ENCODE assay signal across 8 cellular contexts in genomic region chr4:2290974-2291704, GRCh38. TPM values are rescaled to one million over a fixed set of nuclear protein-coding genes. Genes with fewer than 3 reads are reported as not detected.
DNase-seq lines count a peak whose midpoint lies in the region; ATAC-seq lines count a peak whose summit lies in the region.

No MANE protein-coding gene starts in this region.

- peak; percentile 95 for ATAC-seq in activated CD8-positive, alpha-beta T cell treated with anti-CD3 and anti-CD28 coated beads, Interleukin-2, amount 10 ng/mL, durations not matched to agents 7 days and 5 days
- ATAC-seq in GM18873 (IDR thresholded peaks at IDR 0.05; ENCODE audit: low FRiP score, unreplicated experiment) (no peak), HG03520 (IDR thresholded peaks at IDR 0.05; ENCODE audit: unreplicated experiment) (no peak), HG03378 (IDR thresholded peaks at IDR 0.05; ENCODE audit: unreplicated experiment) (no peak)

- DNase-seq in activated CD8-positive, alpha-beta T cell treated with anti-CD3 and anti-CD28 coated beads, Interleukin-2, amount 10 ng/mL, durations not matched to agents 7 days and 5 days, result peak; percentile 89
- peak in 39 of 42 donors; percentile 8 to 80 (median 47) for DNase-seq in head of caudate nucleus
- peak; percentile 48 for DNase-seq in stimulated activated CD8-positive, alpha-beta memory T cell treated with anti-CD3 and anti-CD28 coated beads, Interleukin-4, amount 100 ng/mL, for 24 hours (ENCODE audit: low read depth)
- DNase-seq in NCI-H1417 (lab: John Stamatoyannopoulos, UW), result no peak

- H3K4me1 Mint-ChIP-seq in IgD-negative memory B cell, result peaks cover 4 to 11% (median 7%) of the 10 kb centered on the region in 3 donors
- peaks cover 52% of the 10 kb centered on the region for H3K4me1 Mint-ChIP-seq in activated CD8-positive, alpha-beta T cell treated with anti-CD3 and anti-CD28 coated beads, Interleukin-2, amount 10 ng/mL, durations not matched to agents 7 days and 5 days (ENCODE audit: low read depth)

- POLR2A ChIA-PET in activated CD8-positive, alpha-beta T cell treated with anti-CD3 and anti-CD28 coated beads, Interleukin-2, amount 10 ng/mL, durations not matched to agents 7 days and 5 days (lab: Charles Lee), result interaction anchor here (0.5 to 3.4 kb wide), 8 partner anchors 9 to 1512 kb away, joined by 3 to 13 read pairs (median 4); partner anchors contain the start of genes CFAP99, HAUS3, POLN and RNF4

- intact Hi-C loops in head of caudate nucleus (cut with DNase I), result no loop called here

- H3K4me3 Mint-ChIP-seq in IgD-negative memory B cell, result peak overlapping the region; percentile 7 to 93 (median 62)
- peak overlapping the region; percentile 38 for H3K4me3 Mint-ChIP-seq in activated CD8-positive, alpha-beta T cell treated with anti-CD3 and anti-CD28 coated beads, Interleukin-2, amount 10 ng/mL, durations not matched to agents 7 days and 5 days

- H3K27me3 Mint-ChIP-seq in IgD-negative memory B cell, result peaks cover 2% of the 10 kb centered on the region
- H3K27me3 Mint-ChIP-seq in activated CD8-positive, alpha-beta T cell treated with anti-CD3 and anti-CD28 coated beads, Interleukin-2, amount 10 ng/mL, durations not matched to agents 7 days and 5 days (ENCODE audit: low read depth), result peaks cover 6% of the 10 kb centered on the region

- peaks cover 5% of the 10 kb centered on the region for H3K36me3 Mint-ChIP-seq in IgD-negative memory B cell
- peaks cover 3% of the 10 kb centered on the region for H3K36me3 Mint-ChIP-seq in activated CD8-positive, alpha-beta T cell treated with anti-CD3 and anti-CD28 coated beads, Interleukin-2, amount 10 ng/mL, durations not matched to agents 7 days and 5 days (ENCODE audit: low read depth)

- H3K9me3 Mint-ChIP-seq in IgD-negative memory B cell, result peaks cover 0 to 2% (median 0%) of the 10 kb centered on the region in 3 donors
- peaks cover 3% of the 10 kb centered on the region for H3K9me3 Mint-ChIP-seq in activated CD8-positive, alpha-beta T cell treated with anti-CD3 and anti-CD28 coated beads, Interleukin-2, amount 10 ng/mL, durations not matched to agents 7 days and 5 days (ENCODE audit: insufficient read depth)

- CTCF ChIA-PET in activated CD8-positive, alpha-beta T cell treated with anti-CD3 and anti-CD28 coated beads, Interleukin-2, amount 10 ng/mL, durations not matched to agents 7 days and 5 days (lab: Charles Lee), result interaction anchor here (0.9 to 1.3 kb wide), 4 partner anchors 11 to 64 kb away, joined by 3 read pairs; partner anchors contain the start of gene MXD4

- peak overlapping the region in 2 of 3 donors; percentile 88 to 91 for H3K27ac Mint-ChIP-seq in IgD-negative memory B cell
- H3K27ac Mint-ChIP-seq in activated CD8-positive, alpha-beta T cell treated with anti-CD3 and anti-CD28 coated beads, Interleukin-2, amount 10 ng/mL, durations not matched to agents 7 days and 5 days, result peak overlapping the region; percentile 86

RNA-seq across cellular contexts. Expression of gene MXD4, which starts 29.2 kb away (rescaled TPM):
- polyA plus RNA-seq in IgD-negative memory B cell, result 31.1 TPM
- 1 to 10 TPM; 5.9 to 6.9 TPM for total RNA-seq in activated CD8-positive, alpha-beta T cell treated with anti-CD3 and anti-CD28 coated beads, Interleukin-2, amount 10 ng/mL, durations not matched to agents 7 days and 5 days

RNA-seq across cellular contexts. Expression of gene HAUS3, which starts 49.2 kb away (rescaled TPM):
- polyA plus RNA-seq in IgD-negative memory B cell, result 21.7 TPM
- total RNA-seq in activated CD8-positive, alpha-beta T cell treated with anti-CD3 and anti-CD28 coated beads, Interleukin-2, amount 10 ng/mL, durations not matched to agents 7 days and 5 days, result 10 to 100 TPM; 22.0 to 25.8 TPM

RNA-seq across cellular contexts. Expression of gene POLN, which starts 49.2 kb away (rescaled TPM):
- polyA plus RNA-seq in IgD-negative memory B cell, result 0.09 TPM
- total RNA-seq in activated CD8-positive, alpha-beta T cell treated with anti-CD3 and anti-CD28 coated beads, Interleukin-2, amount 10 ng/mL, durations not matched to agents 7 days and 5 days, result 1 to 10 TPM; 2.4 to 2.5 TPM

Comparison
In these comparisons a context has a peak if more than half of its experiments do, and no peak if none do; other contexts are left out.
1. DNase-seq: peak in activated CD8-positive, alpha-beta T cell treated with anti-CD3 and anti-CD28 coated beads, Interleukin-2, amount 10 ng/mL, durations not matched to agents 7 days and 5 days (single experiment), head of caudate nucleus (39 of 42) and stimulated activated CD8-positive, alpha-beta memory T cell treated with anti-CD3 and anti-CD28 coated beads, Interleukin-4, amount 100 ng/mL, for 24 hours (single experiment); none in NCI-H1417 (0 of 3).